Comparison of ENCODE assay signal across 16 cellular contexts in the genomic region with DNA sequence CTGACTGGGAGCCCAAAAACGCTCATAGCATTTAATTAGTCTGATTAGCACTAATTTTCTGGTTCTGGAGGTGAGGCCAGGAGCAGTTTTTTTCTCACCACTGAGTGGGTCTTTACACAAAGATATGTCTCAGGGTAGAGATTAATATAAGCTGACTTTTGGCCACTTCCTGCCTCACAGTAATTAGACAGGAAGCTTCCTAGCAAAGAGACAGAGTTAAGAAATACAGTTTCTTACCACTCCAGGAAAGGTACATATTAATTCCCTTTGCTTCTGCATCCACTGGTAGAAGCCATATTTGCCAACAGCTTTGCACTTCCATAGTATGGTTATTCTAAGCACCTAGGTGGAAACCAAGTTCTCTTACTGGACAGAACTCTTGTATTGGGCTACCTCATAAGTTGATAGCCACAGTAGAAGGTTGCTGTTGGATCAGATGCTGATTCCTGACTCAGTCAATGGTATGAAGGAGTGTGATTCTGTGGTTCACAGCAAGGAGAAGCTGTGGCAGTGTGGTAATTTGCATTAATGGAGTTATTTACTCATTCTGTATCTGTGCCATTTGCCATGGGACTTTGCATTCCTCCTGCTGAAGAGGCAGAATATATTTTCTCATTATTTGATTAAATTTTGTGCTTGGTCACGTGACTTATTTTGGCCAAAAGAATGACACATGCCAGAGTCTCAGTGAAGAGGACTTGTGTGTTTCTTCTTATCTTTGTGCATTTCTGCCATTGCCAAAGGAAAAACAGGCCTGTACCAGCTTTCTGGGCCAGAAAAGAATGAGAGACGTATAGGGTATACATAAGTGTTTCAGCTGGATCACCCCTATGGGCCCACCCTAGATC. TPM values are rescaled to one million over a fixed set of nuclear protein-coding genes. Genes with fewer than 3 reads are reported as not detected.
DNase-seq lines count a peak whose midpoint lies in the region; ATAC-seq, FAIRE-seq and TF ChIP-seq lines count a peak whose summit lies in the region.
"Had no signal": no experiment of that assay in that cellular context is flagged by ENCODE, and none has a peak within 500 bp of the region (broad histone marks: within the 10 kb centered on the region; RNA-seq: fewer than 3 reads in every experiment).

No MANE protein-coding gene starts in this region.

- peak; percentile 66 for FAIRE-seq in bronchial epithelial cell (lab: Jason Lieb, UNC)

- peaks cover 29% of the 10 kb centered on the region for H3K4me1 Mint-ChIP-seq in activated naive CD4-positive, alpha-beta T cell treated with anti-CD3 and anti-CD28 coated beads, Interleukin-2, amount 50 U/mL, for 24 hours
- peaks cover 18% of the 10 kb centered on the region for H3K4me1 Mint-ChIP-seq in T-helper 17 cell

- ATAC-seq in T-helper 17 cell: no peak
- ATAC-seq in stimulated activated naive CD8-positive, alpha-beta T cell treated with anti-CD3 and anti-CD28 coated beads, Interleukin-15, Interleukin-2, amounts not matched to agents 100 U/mL and 50 U/mL, for 24 hours: peak; percentile 42
- ATAC-seq: heart right ventricle had no signal

- no peak overlapping the region for H3K27ac ChIP-seq in prostate gland
- H3K27ac ChIP-seq: heart right ventricle, uterus had no signal

- no peaks in the 10 kb centered on the region for H3K9me3 Mint-ChIP-seq in activated naive CD4-positive, alpha-beta T cell treated with anti-CD3 and anti-CD28 coated beads, Interleukin-2, amount 50 U/mL, for 24 hours
- H3K9me3 Mint-ChIP-seq: brain had no signal

- no peaks in the 10 kb centered on the region for H3K9me3 ChIP-seq in T-helper 17 cell (ENCODE audit: control insufficient read depth, low read length, poor library complexity, severe bottlenecking)
- no peaks in the 10 kb centered on the region for H3K9me3 ChIP-seq in prostate gland
- H3K9me3 ChIP-seq: esophagus squamous epithelium, heart right ventricle, uterus had no signal

- H3K4me1 ChIP-seq in prostate gland (replicated peaks): no peaks in the 10 kb centered on the region
- H3K4me1 ChIP-seq: esophagus squamous epithelium, uterus had no signal

- H3K36me3 Mint-ChIP-seq in activated naive CD4-positive, alpha-beta T cell treated with anti-CD3 and anti-CD28 coated beads, Interleukin-2, amount 50 U/mL, for 24 hours: no peaks in the 10 kb centered on the region
- H3K36me3 Mint-ChIP-seq in T-helper 17 cell (ENCODE audit: low read depth): no peaks in the 10 kb centered on the region
- H3K36me3 Mint-ChIP-seq: brain had no signal

- intact Hi-C loops in prostate gland (cut with DNase I): loop anchor here (10.0 kb wide), 2 partner anchors 340 to 800 kb away; no protein-coding TSS in a partner anchor

- no peak for TF ChIP-seq POLR2A in prostate gland (IDR thresholded peaks at IDR 0.05)

- H3K4me3 ChIP-seq in bronchial epithelial cell (ENCODE audit: low read depth, low read length): no peak overlapping the region
- no peak overlapping the region for H3K4me3 ChIP-seq in prostate gland
- H3K4me3 ChIP-seq: esophagus squamous epithelium, heart right ventricle, uterus had no signal

- H3K27me3 ChIP-seq in bronchial epithelial cell (ENCODE audit: control insufficient read depth, insufficient read depth, low read length) (no peaks in the 10 kb centered on the region), prostate gland (replicated peaks; ENCODE audit: insufficient read depth) (no peaks in the 10 kb centered on the region)
- H3K27me3 ChIP-seq: esophagus squamous epithelium, heart right ventricle, uterus had no signal

- peak overlapping the region; percentile 43 for H3K27ac Mint-ChIP-seq in activated naive CD4-positive, alpha-beta T cell treated with anti-CD3 and anti-CD28 coated beads, Interleukin-2, amount 50 U/mL, for 24 hours
- H3K27ac Mint-ChIP-seq in T-helper 17 cell: peak overlapping the region; percentile 92
- H3K27ac Mint-ChIP-seq: brain had no signal

- no peak for DNase-seq in activated naive CD4-positive, alpha-beta T cell treated with anti-CD3 and anti-CD28 coated beads, Interleukin-2, amount 50 U/mL, for 16 hours
- no peak for DNase-seq in T-helper 17 cell
- no peak for DNase-seq in bronchial epithelial cell (ENCODE audit: low read depth)
- DNase-seq in stimulated activated naive CD8-positive, alpha-beta T cell treated with anti-CD3 and anti-CD28 coated beads, Interleukin-15, Interleukin-2, amounts not matched to agents 100 U/mL and 50 U/mL, for 24 hours: no peak
- no peak for DNase-seq in prostate gland (ENCODE audit: low spot score)
- no peak for DNase-seq in activated CD8-positive, alpha-beta memory T cell treated with anti-CD3 and anti-CD28 coated beads, Interleukin-2, amount 50 U/mL, for 4 hours
- DNase-seq in NCI-H1048 (lab: John Stamatoyannopoulos, UW): no peak
- DNase-seq: activated CD4-positive, CD25-positive, alpha-beta regulatory T cell treated with anti-CD3 and anti-CD28 coated beads, Interleukin-2, amount 50 U/mL, for 72 hours; esophagus squamous epithelium; heart right ventricle; midbrain; NCI-H226; NK-92 treated with Interleukin-12 subunit alpha and Interleukin-12 subunit beta, amount 100 ng/mL, for 24 hours; uterus had no signal

- WGBS in prostate gland: 94% methylated on average over 3 of the region's 3 CpGs

- TF ChIP-seq CTCF in bronchial epithelial cell (IDR thresholded peaks at IDR 0.05; ENCODE audit: insufficient read depth, low read length, severe bottlenecking) (no peak), prostate gland (IDR thresholded peaks at IDR 0.05) (no peak)

- H3K36me3 ChIP-seq in bronchial epithelial cell (ENCODE audit: control insufficient read depth, insufficient read depth, low read length): no peaks in the 10 kb centered on the region
- no peaks in the 10 kb centered on the region for H3K36me3 ChIP-seq in prostate gland
- H3K36me3 ChIP-seq: esophagus squamous epithelium, heart right ventricle, uterus had no signal

- no peak overlapping the region for H3K4me3 Mint-ChIP-seq in activated naive CD4-positive, alpha-beta T cell treated with anti-CD3 and anti-CD28 coated beads, Interleukin-2, amount 50 U/mL, for 24 hours
- H3K4me3 Mint-ChIP-seq in T-helper 17 cell: peak overlapping the region; percentile 73
- H3K4me3 Mint-ChIP-seq: brain had no signal

- H3K27me3 Mint-ChIP-seq in activated naive CD4-positive, alpha-beta T cell treated with anti-CD3 and anti-CD28 coated beads, Interleukin-2, amount 50 U/mL, for 24 hours: no peaks in the 10 kb centered on the region
- H3K27me3 Mint-ChIP-seq in T-helper 17 cell: no peaks in the 10 kb centered on the region
- H3K27me3 Mint-ChIP-seq: brain had no signal

RNA-seq across cellular contexts. Expression of gene ZBTB20, which starts 17.5 kb away (rescaled TPM):
- 10 to 100 TPM; 55.3 to 61.2 TPM for total RNA-seq in T-helper 17 cell
- 3.5 and 3.9 TPM in 2 replicates for total RNA-seq in bronchial epithelial cell
- 100 to 1,000 TPM; 111 to 189 TPM for total RNA-seq in prostate gland

Comparison
In these comparisons a context has a peak if more than half of its experiments do, and no peak if none do; other contexts are left out.
1. RNA of gene ZBTB20, which starts 17.5 kb away (total RNA-seq): 111 to 189 TPM in prostate gland and 55.3 to 61.2 TPM in T-helper 17 cell; 3.5 to 3.9 TPM in bronchial epithelial cell; every median in the first group is over 10 times any median in the second.